ENCODE assay signal across 27 cellular contexts in the genomic region with DNA sequence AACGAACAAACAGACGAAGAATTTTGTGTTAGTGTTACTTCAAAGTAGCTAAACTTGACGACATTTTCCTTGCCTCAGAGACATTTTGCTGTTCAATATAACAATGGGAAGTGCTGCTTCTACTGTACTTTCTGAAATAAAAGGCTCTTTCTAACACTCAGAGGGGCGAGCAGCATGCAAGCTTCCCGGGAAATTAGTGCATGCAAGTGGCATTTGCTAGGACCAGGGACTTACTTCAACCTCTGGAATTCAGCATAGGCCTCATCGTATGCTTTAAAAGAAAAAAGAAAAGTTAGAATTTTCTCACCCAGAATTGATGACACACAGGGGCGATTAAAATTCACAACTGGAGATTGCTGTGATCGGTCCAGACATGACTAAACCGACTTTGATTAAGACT.
DNase-seq lines count a peak whose midpoint lies in the region; ATAC-seq and TF ChIP-seq lines count a peak whose summit lies in the region.
"Had no signal": no experiment of that assay in that cellular context is flagged by ENCODE, and none has a peak within 500 bp of the region (broad histone marks: within the 10 kb centered on the region; RNA-seq: fewer than 3 reads in every experiment).

No MANE protein-coding gene starts in this region.

- intact Hi-C loops in A673 (cut with micrococcal nuclease; ENCODE audit: unreplicated experiment): no loop called here

- no peaks in the 10 kb centered on the region for H3K36me3 Mint-ChIP-seq in neural progenitor cell

- H3K4me1 Mint-ChIP-seq in neural progenitor cell: peaks cover 13% of the 10 kb centered on the region

- H4K20me1 ChIP-seq in neural progenitor cell (ENCODE audit: low read depth): no peaks in the 10 kb centered on the region

- H3K4me1 ChIP-seq in A673 (ENCODE audit: insufficient read depth, low read length, poor library complexity, severe bottlenecking) (peaks cover 17% of the 10 kb centered on the region), HUES6 (ENCODE audit: control insufficient read depth, insufficient read depth, low read length) (peaks cover 9% of the 10 kb centered on the region), neural progenitor cell (no peaks in the 10 kb centered on the region), HAP-1 (peaks cover 9% of the 10 kb centered on the region)
- H3K4me1 ChIP-seq: esophagus squamous epithelium had no signal

- ATAC-seq in GM19023 (IDR thresholded peaks at IDR 0.05; ENCODE audit: unreplicated experiment): no peak
- ATAC-seq: GM12878 had no signal

- CTCF ChIA-PET in A673 (lab: Charles Lee): interaction anchor here (1.0 kb wide), 1 partner anchor 13 kb away, joined by 4 read pairs; no protein-coding TSS in a partner anchor

- POLR2A ChIA-PET in A673 (lab: Charles Lee; ENCODE audit: low non-redundant PET): no interaction called here

- no peak overlapping the region for H3K4me2 ChIP-seq in neural progenitor cell

- BruUV-seq in A673 (replicated peaks; lab: Mats Ljungman, UMichigan): no TSS peak

- no peaks in the 10 kb centered on the region for H3K27me3 ChIP-seq in A673 (replicated peaks; ENCODE audit: insufficient read depth, low read depth, low read length, poor library complexity)
- no peaks in the 10 kb centered on the region for H3K27me3 ChIP-seq in HUES6 (ENCODE audit: control insufficient read depth, insufficient read depth, low read length)
- H3K27me3 ChIP-seq in neural progenitor cell: no peaks in the 10 kb centered on the region
- no peaks in the 10 kb centered on the region for H3K27me3 ChIP-seq in HAP-1 (ENCODE audit: low read depth)
- H3K27me3 ChIP-seq: esophagus squamous epithelium had no signal

- H3K4me3 Mint-ChIP-seq in neural progenitor cell: no peak overlapping the region
- H3K4me3 Mint-ChIP-seq: IgD-negative memory B cell; T-helper 1 cell treated with Interleukin-12 subunit alpha and Interleukin-12 subunit beta and Interleukin-4 antibody, amounts not matched to agents 30 μg/mL and 1 μg/mL, for 36 hours had no signal

- no peaks in the 10 kb centered on the region for H3F3A ChIP-seq in neural progenitor cell (ENCODE audit: low read depth)

- no peaks in the 10 kb centered on the region for H3K9me3 Mint-ChIP-seq in neural progenitor cell
- H3K9me3 Mint-ChIP-seq: IgD-negative memory B cell; T-helper 1 cell treated with Interleukin-12 subunit alpha and Interleukin-12 subunit beta and Interleukin-4 antibody, amounts not matched to agents 30 μg/mL and 1 μg/mL, for 36 hours had no signal

- H3K27ac ChIP-seq in A673 (ENCODE audit: low read depth, low read length, poor library complexity, severe bottlenecking): peak overlapping the region; percentile 48
- H3K27ac ChIP-seq in HUES6 (ENCODE audit: low read depth, low read length): peak overlapping the region; percentile 51; the same call in 1 of the 2 replicates
- no peak overlapping the region for H3K27ac ChIP-seq in neural progenitor cell
- H3K27ac ChIP-seq: esophagus squamous epithelium had no signal

- H2AFZ ChIP-seq in neural progenitor cell (replicated peaks): peak overlapping the region; percentile 43

- peaks cover 3% of the 10 kb centered on the region for H3K27me3 Mint-ChIP-seq in neural progenitor cell (ENCODE audit: insufficient read depth, low read depth)
- H3K27me3 Mint-ChIP-seq: IgD-negative memory B cell had no signal

- in situ Hi-C loops in HAP-1 (cut with MboI; ENCODE audit: low sequenced_read_pairs): no loop called here

- no peaks in the 10 kb centered on the region for H3K79me2 ChIP-seq in neural progenitor cell (ENCODE audit: low read depth)

- H3K4me3 ChIP-seq in A673 (ENCODE audit: low read depth, low read length, poor library complexity, severe bottlenecking): no peak overlapping the region
- H3K4me3 ChIP-seq in HUES6 (ENCODE audit: low read depth, low read length): no peak overlapping the region
- H3K4me3 ChIP-seq in epithelial cell of esophagus (ENCODE audit: low read length): no peak overlapping the region
- H3K4me3 ChIP-seq in neural progenitor cell: no peak overlapping the region
- H3K4me3 ChIP-seq in HAP-1: no peak overlapping the region
- H3K4me3 ChIP-seq: esophagus squamous epithelium, GM12878 had no signal

- peak; percentile 36 for DNase-seq in A673 (ENCODE audit: low spot score)
- DNase-seq in epithelial cell of esophagus (ENCODE audit: low read depth): peak; percentile 24
- no peak for DNase-seq in neural progenitor cell (ENCODE audit: low spot score)
- no peak for DNase-seq in HAP-1 (ENCODE audit: low spot score in 2 of 2)
- no peak for DNase-seq in LoVo (ENCODE audit: low spot score)
- no peak for DNase-seq in DMS153 treated with DMSO at 0.1 percent for 48 hours (lab: John Stamatoyannopoulos, UW; ENCODE audit: unreplicated experiment)
- DNase-seq: activated CD4-positive, alpha-beta T cell treated with anti-CD3 and anti-CD28 coated beads, Interleukin-2, amount 50 U/mL, for 48 hours; activated T-cell treated with anti-CD3 and anti-CD28 coated beads for 4 hours; anterior cingulate cortex; cerebellar nuclear complex; DMS153; effector memory CD4-positive, alpha-beta T cell; esophagus squamous epithelium; glutamatergic neuron; midbrain; MM.1S; NCI-H1694; NCI-H774; OCI-M1; SHP77 treated with DMSO at 0.1 percent for 48 hours; stimulated activated CD4-positive, alpha-beta T cell treated with anti-CD3 and anti-CD28 coated beads, Interleukin-12 subunit alpha, Interleukin-12 subunit beta, amount 100 ng/mL, for 4 hours; stimulated activated CD8-positive, alpha-beta memory T cell treated with anti-CD3 and anti-CD28 coated beads, Interleukin-4, amount 100 ng/mL, for 48 hours had no signal

- no peak overlapping the region for H3K9ac ChIP-seq in HUES6 (ENCODE audit: low read length)
- no peak overlapping the region for H3K9ac ChIP-seq in neural progenitor cell

- H3K9me3 ChIP-seq in A673 (ENCODE audit: low read depth, low read length, poor library complexity, severe bottlenecking) (no peaks in the 10 kb centered on the region), HUES6 (ENCODE audit: control insufficient read depth, insufficient read depth, low read depth, low read length) (no peaks in the 10 kb centered on the region), neural progenitor cell (ENCODE audit: low read depth) (no peaks in the 10 kb centered on the region), HAP-1 (no peaks in the 10 kb centered on the region)
- H3K9me3 ChIP-seq: esophagus squamous epithelium had no signal

- no peaks in the 10 kb centered on the region for H3K36me3 ChIP-seq in A673 (ENCODE audit: insufficient read depth, low read length, poor library complexity, severe bottlenecking)
- H3K36me3 ChIP-seq in HUES6 (ENCODE audit: control insufficient read depth, insufficient read depth, low read length): no peaks in the 10 kb centered on the region
- H3K36me3 ChIP-seq in neural progenitor cell: no peaks in the 10 kb centered on the region
- H3K36me3 ChIP-seq in HAP-1 (replicated peaks): no peaks in the 10 kb centered on the region
- H3K36me3 ChIP-seq: esophagus squamous epithelium had no signal

- TF ChIP-seq CTCF in A673 (conservative IDR thresholded peaks at IDR 0.05; ENCODE audit: low read depth, low read length) (no peak), epithelial cell of esophagus (IDR thresholded peaks at IDR 0.05; ENCODE audit: insufficient read depth, low read depth, low read length, missing control alignments) (no peak), neural progenitor cell (IDR thresholded peaks at IDR 0.05) (no peak)

- peak overlapping the region; percentile 32 for H3K27ac Mint-ChIP-seq in neural progenitor cell
- H3K27ac Mint-ChIP-seq: IgD-negative memory B cell; T-helper 1 cell treated with Interleukin-12 subunit alpha and Interleukin-12 subunit beta and Interleukin-4 antibody, amounts not matched to agents 30 μg/mL and 1 μg/mL, for 36 hours had no signal

Comparison
In these comparisons a context has a peak if more than half of its experiments do, and no peak if none do; other contexts are left out.
1. DNase-seq: peak in A673 (single experiment) and epithelial cell of esophagus (single experiment); none in neural progenitor cell (single experiment), HAP-1 (0 of 2), LoVo (single experiment) and DMS153 treated with DMSO at 0.1 percent for 48 hours (single experiment).